ENCODE assay signal across 14 cellular contexts in genomic region chr20:37727957-37728634, GRCh38. TPM values are rescaled to one million over a fixed set of nuclear protein-coding genes. Genes with fewer than 3 reads are reported as not detected.
DNase-seq lines count a peak whose midpoint lies in the region; ATAC-seq and TF ChIP-seq lines count a peak whose summit lies in the region.
"Had no signal": no experiment of that assay in that cellular context is flagged by ENCODE, and none has a peak within 500 bp of the region (broad histone marks: within the 10 kb centered on the region; RNA-seq: fewer than 3 reads in every experiment).

No MANE protein-coding gene starts in this region.

- H3K4me1 ChIP-seq in ACC112 (ENCODE audit: control insufficient read depth, insufficient read depth, low read length, unreplicated experiment) (peaks cover 21% of the 10 kb centered on the region), gastroesophageal sphincter (peaks cover 9 to 48% (median 17%) of the 10 kb centered on the region in 3 donors)

- TF ChIP-seq POLR2A in gastroesophageal sphincter (IDR thresholded peaks at IDR 0.05), result no peak

- H3K27ac ChIP-seq in ACC112 (ENCODE audit: low read depth, low read length) (peak overlapping the region; percentile 29; the same call in 1 of the 2 replicates), VCaP (peak overlapping the region; percentile 84), gastroesophageal sphincter (peak overlapping the region in 3 of 4 donors; percentile 44 to 55 (median 52))

- H3K27ac Mint-ChIP-seq in mesothelial cell of epicardium, result peak overlapping the region; percentile 88
- H3K27ac Mint-ChIP-seq in CD14-positive monocyte, result peak overlapping the region in 2 of 7 donors; percentile 14 to 59

- H3K4me3 ChIP-seq in ACC112 (ENCODE audit: low read depth, low read length) (no peak overlapping the region), gastroesophageal sphincter (no peak overlapping the region)

- H3K27me3 ChIP-seq in ACC112 (ENCODE audit: insufficient read depth, low read length) (no peaks in the 10 kb centered on the region), gastroesophageal sphincter (no peaks in the 10 kb centered on the region)

- TF ChIP-seq CTCF in VCaP (conservative IDR thresholded peaks at IDR 0.05) (no peak), gastroesophageal sphincter (IDR thresholded peaks at IDR 0.05) (no peak), mesothelial cell of epicardium (IDR thresholded peaks at IDR 0.05; ENCODE audit: unreplicated experiment) (no peak), CD14-positive monocyte (IDR thresholded peaks at IDR 0.05) (no peak)

- intact Hi-C loops in CD14-positive monocyte (cut with micrococcal nuclease), result no loop called here

- DNase-seq in mesothelial cell of epicardium (ENCODE audit: low spot score in 2 of 2, unreplicated experiment in 2 of 2), result no peak
- no peak for DNase-seq in NCI-H82 treated with DMSO at 0.1 percent for 48 hours (lab: John Stamatoyannopoulos, UW; ENCODE audit: unreplicated experiment)
- no peak for DNase-seq in CD14-positive monocyte (ENCODE audit: low spot score)
- DNase-seq: activated naive CD4-positive, alpha-beta T cell treated with Interleukin-2 at 50 U/mL for 16 hours; DMS 273 treated with DMSO at 0.1 percent for 48 hours; Karpas-422; NCI-H1417 treated with DMSO at 0.1 percent for 48 hours; NCI-H446; stimulated activated naive CD4-positive, alpha-beta T cell treated with Interleukin-2 at 50 U/mL for 16 hours had no signal

- 60 to 80% methylated on average over 2 of the region's 2 CpGs for WGBS in gastroesophageal sphincter (ENCODE audit: low coverage in 1 of 2), 2 donors

- H3K36me3 Mint-ChIP-seq in mesothelial cell of epicardium (peaks cover 10% of the 10 kb centered on the region), CD14-positive monocyte (peaks cover 20 to 25% of the 10 kb centered on the region in 2 donors)

- H3K79me2 ChIP-seq in ACC112 (ENCODE audit: control insufficient read depth, insufficient read depth, low read length, unreplicated experiment), result peaks cover 32% of the 10 kb centered on the region

- TF ChIP-seq EP300 in gastroesophageal sphincter (IDR thresholded peaks at IDR 0.05), result no peak

- H3K9me3 Mint-ChIP-seq in mesothelial cell of epicardium, result no peaks in the 10 kb centered on the region
- peaks cover 0 to 3% (median 0%) of the 10 kb centered on the region in 7 donors for H3K9me3 Mint-ChIP-seq in CD14-positive monocyte

- no peak overlapping the region for H2AFZ ChIP-seq in ACC112 (ENCODE audit: low read length, unreplicated experiment)

- peaks cover 52% of the 10 kb centered on the region for H3K4me1 Mint-ChIP-seq in mesothelial cell of epicardium
- peaks cover 4% of the 10 kb centered on the region for H3K4me1 Mint-ChIP-seq in CD14-positive monocyte

- H3K36me3 ChIP-seq in ACC112 (ENCODE audit: insufficient read depth, low read length) (peaks cover 9% of the 10 kb centered on the region; the same call in 1 of the 2 replicates), gastroesophageal sphincter (peaks cover 0 to 4% of the 10 kb centered on the region in 2 donors)

- no peak for ATAC-seq in gastroesophageal sphincter
- ATAC-seq in HG03378 (IDR thresholded peaks at IDR 0.05; ENCODE audit: unreplicated experiment), result no peak
- no peak for ATAC-seq in HG03196 (IDR thresholded peaks at IDR 0.05; ENCODE audit: unreplicated experiment)

- H3K4me3 Mint-ChIP-seq in mesothelial cell of epicardium (no peak overlapping the region), CD14-positive monocyte (no peak overlapping the region)

- H3K9me3 ChIP-seq in gastroesophageal sphincter, result no peaks in the 10 kb centered on the region

- H3K27me3 Mint-ChIP-seq in mesothelial cell of epicardium (ENCODE audit: low read depth) (no peaks in the 10 kb centered on the region), CD14-positive monocyte (ENCODE audit: low read depth in 3 of 3) (no peaks in the 10 kb centered on the region)

RNA-seq across cellular contexts. Expression of gene CTNNBL1, which starts 34.3 kb away (rescaled TPM):
- total RNA-seq in gastroesophageal sphincter, result 10 to 100 TPM; 43.8 to 58.4 (median 47.1) TPM
- 55.6 to 59.1 TPM (median 59.0 TPM) in 3 replicates for total RNA-seq in mesothelial cell of epicardium
- 10 to 100 TPM; 77.3 to 83.2 TPM for polyA plus RNA-seq in CD14-positive monocyte

Comparison
In these comparisons a context has a peak if more than half of its experiments do, and no peak if none do; other contexts are left out.
1. H3K27ac ChIP-seq: peak in every context shown above with its lines; median percentile 84 in VCaP; 52 in gastroesophageal sphincter; 29 in ACC112.